ENCODE assay signal across 19 cellular contexts in genomic region chr12:105359840-105360239, GRCh38.
"Had no signal": no experiment of that assay in that cellular context is flagged by ENCODE, and none has a peak within 500 bp of the region (broad histone marks: within the 10 kb centered on the region; RNA-seq: fewer than 3 reads in every experiment).

No MANE protein-coding gene starts in this region.

- H3K4me1 ChIP-seq: colonic mucosa had no signal

- H3K27ac ChIP-seq: cardiac muscle cell, colonic mucosa, ovary, SK-N-MC had no signal

- H3K4me1 Mint-ChIP-seq: nephron had no signal

- H3K36me3 Mint-ChIP-seq: activated naive CD4-positive, alpha-beta T cell treated with anti-CD3 and anti-CD28 coated beads, Interleukin-2, amount 50 U/mL, for 24 hours had no signal

- H3K4me3 ChIP-seq: ascending aorta, cardiac muscle cell, colonic mucosa, ovary, SK-N-MC, thoracic aorta had no signal

- DNase-seq: activated CD4-positive, alpha-beta T cell treated with anti-CD3 and anti-CD28 coated beads, Interleukin-2, amount 10 ng/mL, durations not matched to agents 7 days and 5 days; activated CD4-positive, CD25-positive, alpha-beta regulatory T cell; activated effector memory CD4-positive, alpha-beta T cell treated with Interleukin-2 at 50 U/mL for 16 hours; activated T-cell treated with anti-CD3 and anti-CD28 coated beads, Interleukin-2, amount 50 U/mL, for 1 hour; colonic mucosa; effector CD4-positive, alpha-beta T cell; hypothalamus; left cardiac atrium; ovary; stimulated activated CD4-positive, alpha-beta T cell treated with anti-CD3 and anti-CD28 coated beads, Interleukin-4, amount 100 ng/mL, for 1 hour; stimulated activated CD8-positive, alpha-beta memory T cell treated with anti-CD3 and anti-CD28 coated beads, Interleukin-4, amount 100 ng/mL, for 48 hours had no signal

- H3K9me3 Mint-ChIP-seq: activated CD4-positive, alpha-beta T cell treated with anti-CD3 and anti-CD28 coated beads, Interleukin-2, amount 10 ng/mL, durations not matched to agents 7 days and 5 days; activated naive CD4-positive, alpha-beta T cell treated with anti-CD3 and anti-CD28 coated beads, Interleukin-2, amount 50 U/mL, for 24 hours; nephron; stimulated activated naive CD8-positive, alpha-beta T cell treated with anti-CD3 and anti-CD28 coated beads, Interleukin-15, Interleukin-2, amounts not matched to agents 100 ng/mL and 50 ng/mL, for 24 hours; T-helper 1 cell treated with Interleukin-12 subunit alpha and Interleukin-12 subunit beta and Interleukin-4 antibody, amounts not matched to agents 30 μg/mL and 1 μg/mL, for 36 hours had no signal

- H3K27me3 ChIP-seq: ascending aorta, cardiac muscle cell, colonic mucosa, ovary had no signal

- H3K36me3 ChIP-seq: cardiac muscle cell, colonic mucosa, ovary, thoracic aorta had no signal

- ATAC-seq: left cardiac atrium had no signal

- H3K4me3 Mint-ChIP-seq: activated CD4-positive, alpha-beta T cell treated with anti-CD3 and anti-CD28 coated beads, Interleukin-2, amount 10 ng/mL, durations not matched to agents 7 days and 5 days; activated naive CD4-positive, alpha-beta T cell treated with anti-CD3 and anti-CD28 coated beads, Interleukin-2, amount 50 U/mL, for 24 hours; nephron; stimulated activated naive CD8-positive, alpha-beta T cell treated with anti-CD3 and anti-CD28 coated beads, Interleukin-15, Interleukin-2, amounts not matched to agents 100 ng/mL and 50 ng/mL, for 24 hours; T-helper 1 cell treated with Interleukin-12 subunit alpha and Interleukin-12 subunit beta and Interleukin-4 antibody, amounts not matched to agents 30 μg/mL and 1 μg/mL, for 36 hours had no signal

- H3K27ac Mint-ChIP-seq: activated CD4-positive, alpha-beta T cell treated with anti-CD3 and anti-CD28 coated beads, Interleukin-2, amount 10 ng/mL, durations not matched to agents 7 days and 5 days; activated naive CD4-positive, alpha-beta T cell treated with anti-CD3 and anti-CD28 coated beads, Interleukin-2, amount 50 U/mL, for 24 hours; nephron; stimulated activated naive CD8-positive, alpha-beta T cell treated with anti-CD3 and anti-CD28 coated beads, Interleukin-15, Interleukin-2, amounts not matched to agents 100 ng/mL and 50 ng/mL, for 24 hours; T-helper 1 cell treated with Interleukin-12 subunit alpha and Interleukin-12 subunit beta and Interleukin-4 antibody, amounts not matched to agents 30 μg/mL and 1 μg/mL, for 36 hours had no signal

- H3K27me3 Mint-ChIP-seq: activated CD4-positive, alpha-beta T cell treated with anti-CD3 and anti-CD28 coated beads, Interleukin-2, amount 10 ng/mL, durations not matched to agents 7 days and 5 days; activated naive CD4-positive, alpha-beta T cell treated with anti-CD3 and anti-CD28 coated beads, Interleukin-2, amount 50 U/mL, for 24 hours; stimulated activated naive CD8-positive, alpha-beta T cell treated with anti-CD3 and anti-CD28 coated beads, Interleukin-15, Interleukin-2, amounts not matched to agents 100 ng/mL and 50 ng/mL, for 24 hours had no signal

- H3K9me3 ChIP-seq: ascending aorta, colonic mucosa, ovary, thoracic aorta had no signal
